1 cellular context compared by ENCODE assay signal in the genomic region with DNA sequence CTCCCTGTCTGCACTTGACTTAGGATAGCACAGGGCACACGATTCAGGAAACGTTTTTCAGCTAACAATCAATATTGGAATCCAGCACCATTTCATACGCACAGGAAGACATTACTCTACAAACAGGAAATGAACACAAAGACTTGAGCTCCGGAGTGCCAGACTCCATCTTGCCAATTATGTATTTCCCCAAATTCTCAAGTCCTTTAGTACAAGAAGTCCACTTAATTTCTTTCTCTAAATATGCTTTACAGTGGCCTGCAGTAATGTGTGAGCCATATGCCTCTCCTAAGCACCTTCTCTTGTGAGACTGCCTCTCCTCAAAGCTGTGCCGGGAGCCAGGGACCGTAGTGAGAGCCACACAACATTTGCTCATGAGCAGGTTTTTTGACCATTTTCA.
TF ChIP-seq lines count a peak whose summit lies in the region.

No MANE protein-coding gene starts in this region.

TF ChIP-seq in WTC11, 78 proteins besides CTCF, POLR2A, EP300 and RAD21 (continued from another document):
- TF ChIP-seq, protein P1, sequence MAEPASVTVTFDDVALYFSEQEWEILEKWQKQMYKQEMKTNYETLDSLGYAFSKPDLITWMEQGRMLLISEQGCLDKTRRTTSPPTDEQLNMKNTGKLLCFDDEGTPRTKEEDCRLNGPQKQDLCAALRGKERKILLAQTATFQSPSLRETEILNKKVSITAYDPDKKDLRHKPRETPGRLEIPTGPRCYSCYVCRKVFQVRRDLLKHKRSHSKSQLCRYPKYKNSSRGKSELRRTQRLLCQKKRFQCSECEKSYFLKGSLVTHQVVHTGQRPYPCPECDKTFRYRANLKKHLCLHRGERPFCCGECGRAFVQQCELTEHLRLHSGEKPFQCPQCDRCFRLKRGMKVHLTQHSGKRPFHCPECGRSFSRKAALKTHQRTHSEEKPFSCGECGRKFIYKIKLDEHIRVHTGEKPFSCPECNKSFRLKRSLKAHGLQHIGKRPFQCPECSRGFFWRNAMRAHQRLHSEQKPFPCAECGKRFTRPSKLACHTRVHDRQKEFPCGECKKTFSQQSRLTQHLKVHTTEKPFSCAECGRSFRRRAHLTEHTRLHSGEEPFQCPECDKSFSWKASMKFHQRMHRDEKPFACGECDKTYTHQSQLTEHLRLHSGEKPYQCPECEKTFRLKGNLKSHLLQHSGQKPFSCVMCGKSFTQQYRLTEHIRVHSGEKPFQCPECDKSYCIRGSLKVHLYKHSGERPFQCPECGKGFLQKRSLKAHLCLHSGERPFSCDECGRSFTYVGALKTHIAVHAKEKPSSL (CRISPR knock-in tag; conservative IDR thresholded peaks at IDR 0.05), result no peak
- TF ChIP-seq RELA (CRISPR knock-in tag; IDR thresholded peaks at IDR 0.05; ENCODE audit: borderline replicate concordance) (no peak), JUN (CRISPR knock-in tag; IDR thresholded peaks at IDR 0.05) (no peak), HMGA2 (CRISPR knock-in tag; IDR thresholded peaks at IDR 0.05) (no peak), MXD4 (CRISPR knock-in tag; IDR thresholded peaks at IDR 0.05; ENCODE audit: borderline replicate concordance) (no peak), NR3C1 (CRISPR knock-in tag; conservative IDR thresholded peaks at IDR 0.05; ENCODE audit: low read depth) (no peak), ZNF219 (CRISPR knock-in tag; IDR thresholded peaks at IDR 0.05; ENCODE audit: borderline replicate concordance) (no peak), GTF2I (CRISPR knock-in tag; conservative IDR thresholded peaks at IDR 0.05) (no peak), FOXK1 (CRISPR knock-in tag; IDR thresholded peaks at IDR 0.05) (no peak), ELF4 (CRISPR knock-in tag; IDR thresholded peaks at IDR 0.05; ENCODE audit: low read depth) (no peak), FOXP1 (CRISPR knock-in tag; IDR thresholded peaks at IDR 0.05; ENCODE audit: borderline replicate concordance) (no peak)
- TF ChIP-seq, protein P2, sequence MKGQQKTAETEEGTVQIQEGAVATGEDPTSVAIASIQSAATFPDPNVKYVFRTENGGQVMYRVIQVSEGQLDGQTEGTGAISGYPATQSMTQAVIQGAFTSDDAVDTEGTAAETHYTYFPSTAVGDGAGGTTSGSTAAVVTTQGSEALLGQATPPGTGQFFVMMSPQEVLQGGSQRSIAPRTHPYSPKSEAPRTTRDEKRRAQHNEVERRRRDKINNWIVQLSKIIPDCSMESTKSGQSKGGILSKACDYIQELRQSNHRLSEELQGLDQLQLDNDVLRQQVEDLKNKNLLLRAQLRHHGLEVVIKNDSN (CRISPR knock-in tag; IDR thresholded peaks at IDR 0.05), result no peak
- TF ChIP-seq, protein P3, sequence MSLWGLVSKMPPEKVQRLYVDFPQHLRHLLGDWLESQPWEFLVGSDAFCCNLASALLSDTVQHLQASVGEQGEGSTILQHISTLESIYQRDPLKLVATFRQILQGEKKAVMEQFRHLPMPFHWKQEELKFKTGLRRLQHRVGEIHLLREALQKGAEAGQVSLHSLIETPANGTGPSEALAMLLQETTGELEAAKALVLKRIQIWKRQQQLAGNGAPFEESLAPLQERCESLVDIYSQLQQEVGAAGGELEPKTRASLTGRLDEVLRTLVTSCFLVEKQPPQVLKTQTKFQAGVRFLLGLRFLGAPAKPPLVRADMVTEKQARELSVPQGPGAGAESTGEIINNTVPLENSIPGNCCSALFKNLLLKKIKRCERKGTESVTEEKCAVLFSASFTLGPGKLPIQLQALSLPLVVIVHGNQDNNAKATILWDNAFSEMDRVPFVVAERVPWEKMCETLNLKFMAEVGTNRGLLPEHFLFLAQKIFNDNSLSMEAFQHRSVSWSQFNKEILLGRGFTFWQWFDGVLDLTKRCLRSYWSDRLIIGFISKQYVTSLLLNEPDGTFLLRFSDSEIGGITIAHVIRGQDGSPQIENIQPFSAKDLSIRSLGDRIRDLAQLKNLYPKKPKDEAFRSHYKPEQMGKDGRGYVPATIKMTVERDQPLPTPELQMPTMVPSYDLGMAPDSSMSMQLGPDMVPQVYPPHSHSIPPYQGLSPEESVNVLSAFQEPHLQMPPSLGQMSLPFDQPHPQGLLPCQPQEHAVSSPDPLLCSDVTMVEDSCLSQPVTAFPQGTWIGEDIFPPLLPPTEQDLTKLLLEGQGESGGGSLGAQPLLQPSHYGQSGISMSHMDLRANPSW (CRISPR knock-in tag; conservative IDR thresholded peaks at IDR 0.05; ENCODE audit: low read depth), result no peak
- TF ChIP-seq, protein P4, sequence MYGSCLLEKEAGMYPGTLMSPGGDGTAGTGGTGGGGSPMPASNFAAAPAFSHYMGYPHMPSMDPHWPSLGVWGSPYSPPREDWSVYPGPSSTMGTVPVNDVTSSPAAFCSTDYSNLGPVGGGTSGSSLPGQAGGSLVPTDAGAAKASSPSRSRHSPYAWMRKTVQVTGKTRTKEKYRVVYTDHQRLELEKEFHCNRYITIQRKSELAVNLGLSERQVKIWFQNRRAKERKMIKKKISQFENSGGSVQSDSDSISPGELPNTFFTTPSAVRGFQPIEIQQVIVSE (CRISPR knock-in tag; IDR thresholded peaks at IDR 0.05; ENCODE audit: borderline replicate concordance), result no peak
- TF ChIP-seq, protein P5, sequence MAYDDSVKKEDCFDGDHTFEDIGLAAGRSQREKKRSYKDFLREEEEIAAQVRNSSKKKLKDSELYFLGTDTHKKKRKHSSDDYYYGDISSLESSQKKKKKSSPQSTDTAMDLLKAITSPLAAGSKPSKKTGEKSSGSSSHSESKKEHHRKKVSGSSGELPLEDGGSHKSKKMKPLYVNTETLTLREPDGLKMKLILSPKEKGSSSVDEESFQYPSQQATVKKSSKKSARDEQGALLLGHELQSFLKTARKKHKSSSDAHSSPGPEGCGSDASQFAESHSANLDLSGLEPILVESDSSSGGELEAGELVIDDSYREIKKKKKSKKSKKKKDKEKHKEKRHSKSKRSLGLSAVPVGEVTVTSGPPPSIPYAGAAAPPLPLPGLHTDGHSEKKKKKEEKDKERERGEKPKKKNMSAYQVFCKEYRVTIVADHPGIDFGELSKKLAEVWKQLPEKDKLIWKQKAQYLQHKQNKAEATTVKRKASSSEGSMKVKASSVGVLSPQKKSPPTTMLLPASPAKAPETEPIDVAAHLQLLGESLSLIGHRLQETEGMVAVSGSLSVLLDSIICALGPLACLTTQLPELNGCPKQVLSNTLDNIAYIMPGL (CRISPR knock-in tag; IDR thresholded peaks at IDR 0.05), result no peak
